Comparison of ENCODE assay signal across 1 cellular context in the genomic region with DNA sequence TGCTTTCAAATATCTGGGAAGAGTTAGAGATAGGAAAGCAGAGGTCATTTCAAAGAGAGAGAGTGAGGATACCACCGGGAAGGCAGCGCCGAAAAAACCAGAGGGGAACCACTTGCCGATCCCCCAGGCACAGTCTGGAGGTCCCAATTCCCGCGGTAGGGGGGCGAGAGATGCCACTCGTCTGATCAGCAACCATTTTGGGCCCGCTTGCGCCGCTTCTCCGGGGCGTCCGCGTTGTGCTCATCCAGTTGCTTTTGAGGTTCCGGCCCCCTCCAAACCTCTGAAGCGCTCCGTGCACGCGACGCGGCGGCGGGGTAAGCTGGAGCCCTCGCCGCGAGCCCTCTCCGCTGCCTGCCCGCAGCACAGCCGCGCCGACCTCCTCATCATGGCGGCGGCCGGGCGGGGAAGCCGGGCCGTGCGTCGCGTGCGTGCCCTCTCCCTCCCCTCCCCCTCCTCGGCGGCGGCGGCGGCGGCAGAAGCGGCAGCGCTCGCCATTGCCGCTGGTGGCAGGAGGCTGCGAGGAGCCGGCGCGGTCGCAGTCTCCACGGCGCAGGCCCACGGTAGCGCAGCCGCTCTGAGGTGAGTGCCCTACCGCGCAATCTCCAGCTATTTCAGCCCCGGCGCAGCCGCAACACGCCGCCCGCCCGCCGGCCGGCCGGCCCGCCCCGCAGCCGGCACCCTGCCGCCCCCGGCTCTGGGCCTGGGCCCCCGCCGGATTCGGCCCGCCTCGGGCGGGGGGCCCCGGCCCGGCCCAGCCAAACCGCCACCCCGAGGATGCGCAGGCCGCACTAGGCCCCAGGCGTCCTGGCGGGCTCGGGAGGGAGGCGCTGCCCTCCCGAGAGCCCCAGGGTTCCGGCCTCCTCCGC.
TF ChIP-seq lines count a peak whose summit lies in the region.

TSS of gene NRF1 (plus strand) at position 475 of the 866 bp plus-strand sequence. CDS start 45,632 bp downstream, outside the sequence.

TF ChIP-seq in SK-N-SH treated with all-trans-retinoic acid at 6 μM for 48 hours, 23 proteins besides CTCF, POLR2A, EP300 and RAD21 (continued from another document):
- TF ChIP-seq TSHZ2 (CRISPR knock-in tag; IDR thresholded peaks at IDR 0.05) (peak; percentile 49; the same call in 1 of the 2 replicates), ZC3H10 (CRISPR knock-in tag; IDR thresholded peaks at IDR 0.05) (no peak; the same call in 1 of the 2 replicates)
